8 cellular contexts compared by ENCODE assay signal in the genomic region with DNA sequence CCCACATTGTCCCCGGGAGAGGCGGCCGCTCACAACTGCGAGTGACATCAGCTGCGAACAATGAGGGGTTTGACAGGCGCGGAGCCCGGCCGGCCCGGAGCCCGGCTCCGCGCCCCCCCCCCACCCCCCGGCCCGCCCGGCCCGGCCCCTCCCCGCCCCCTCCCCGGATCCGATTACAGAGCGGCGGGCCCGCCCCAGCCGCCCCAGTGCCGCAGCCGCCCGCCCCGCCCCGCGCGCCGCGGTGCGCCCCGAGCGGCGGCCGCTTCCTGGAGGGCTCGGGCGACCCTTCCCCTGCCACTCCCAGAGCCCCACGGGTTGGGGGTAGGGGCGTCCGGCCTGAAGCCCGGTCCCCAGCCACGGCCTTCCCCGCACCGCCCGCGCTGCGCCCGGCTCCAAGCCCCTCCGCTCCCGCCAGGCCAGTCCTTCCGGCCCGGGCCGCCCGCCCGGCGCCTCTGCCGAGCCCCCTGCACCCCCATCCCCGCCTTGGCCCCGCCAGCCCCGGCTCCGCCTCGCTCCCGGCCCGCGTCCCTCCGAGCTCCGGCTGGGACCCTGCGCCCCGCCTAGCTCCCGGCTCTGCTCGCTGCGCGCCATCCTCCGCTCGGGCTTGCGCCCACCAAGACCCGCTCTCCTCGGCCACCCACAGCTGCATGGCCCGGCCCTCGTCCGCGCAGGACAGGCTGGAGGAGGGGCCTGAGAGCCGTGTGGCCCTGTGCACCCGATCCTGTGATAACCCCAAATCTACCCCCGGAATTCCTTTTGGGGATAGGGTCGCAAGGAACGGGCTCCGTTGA. TPM values are rescaled to one million over a fixed set of nuclear protein-coding genes. Genes with fewer than 3 reads are reported as not detected.
A peak's percentile ranks its signal among the peaks of the same experiment; 100 is the strongest.
DNase-seq lines count a peak whose midpoint lies in the region; ATAC-seq and TF ChIP-seq lines count a peak whose summit lies in the region.

A gene (minus strand): TSS at position 71 of the 791 bp plus-strand sequence. CDS start 6,214 bp downstream, outside the sequence.

- peak; percentile 93 for DNase-seq in GM03348 (ENCODE audit: low spot score)
- DNase-seq in HAP-1 (ENCODE audit: low spot score in 2 of 2) = peak; percentile 77 to 84
- DNase-seq in astrocyte of the cerebellum (ENCODE audit: low read depth) = no peak
- peak; percentile 72 for DNase-seq in hepatic stellate cell (ENCODE audit: low spot score)
- peak; percentile 71 to 97 (median 80) for DNase-seq in posterior cingulate gyrus

- intact Hi-C loops in posterior cingulate gyrus (cut with DNase I) = no loop called here

- no peak for ATAC-seq in GM18517 (IDR thresholded peaks at IDR 0.05; ENCODE audit: unreplicated experiment)
- no peak for ATAC-seq in HG03175 (IDR thresholded peaks at IDR 0.05; ENCODE audit: unreplicated experiment)

- no peaks in the 10 kb centered on the region for H3K9me3 ChIP-seq in HAP-1

- H3K36me3 ChIP-seq in HAP-1 (replicated peaks) = peaks cover 8% of the 10 kb centered on the region

- H3K4me3 ChIP-seq in HAP-1 (peak within 1 kb of the TSS; percentile 45), astrocyte of the cerebellum (ENCODE audit: low read depth, low read length) (peak within 1 kb of the TSS; percentile 64)

- TF ChIP-seq CTCF in astrocyte of the cerebellum (IDR thresholded peaks at IDR 0.05; ENCODE audit: low read depth, low read length, missing control alignments) = no peak

- in situ Hi-C loops in HAP-1 (cut with MboI; ENCODE audit: low sequenced_read_pairs) = no loop called here
- in situ Hi-C loops in astrocyte of the cerebellum (cut with HindIII; ENCODE audit: low sequenced_read_pairs) = no loop called here

- no peaks in the 10 kb centered on the region for H3K27me3 ChIP-seq in HAP-1 (ENCODE audit: low read depth)

- peaks cover 31% of the 10 kb centered on the region for H3K4me1 ChIP-seq in HAP-1

TF ChIP-seq in PFSK-1, 5 proteins besides CTCF, POLR2A, EP300 and RAD21:
- TF ChIP-seq POLR2AphosphoS5 (IDR thresholded peaks at IDR 0.05; ENCODE audit: low read depth, low read length) (peak; percentile 51), TAF1 (IDR thresholded peaks at IDR 0.05; ENCODE audit: borderline replicate concordance, insufficient read depth, low read length) (no peak)

RNA-seq across cellular contexts. Expression of the gene that starts here (rescaled TPM):
- polyA plus RNA-seq in PFSK-1 (2012; ENCODE audit: insufficient read length, low read depth) = 147 TPM
